ENCODE assay signal across 9 cellular contexts in the genomic region with DNA sequence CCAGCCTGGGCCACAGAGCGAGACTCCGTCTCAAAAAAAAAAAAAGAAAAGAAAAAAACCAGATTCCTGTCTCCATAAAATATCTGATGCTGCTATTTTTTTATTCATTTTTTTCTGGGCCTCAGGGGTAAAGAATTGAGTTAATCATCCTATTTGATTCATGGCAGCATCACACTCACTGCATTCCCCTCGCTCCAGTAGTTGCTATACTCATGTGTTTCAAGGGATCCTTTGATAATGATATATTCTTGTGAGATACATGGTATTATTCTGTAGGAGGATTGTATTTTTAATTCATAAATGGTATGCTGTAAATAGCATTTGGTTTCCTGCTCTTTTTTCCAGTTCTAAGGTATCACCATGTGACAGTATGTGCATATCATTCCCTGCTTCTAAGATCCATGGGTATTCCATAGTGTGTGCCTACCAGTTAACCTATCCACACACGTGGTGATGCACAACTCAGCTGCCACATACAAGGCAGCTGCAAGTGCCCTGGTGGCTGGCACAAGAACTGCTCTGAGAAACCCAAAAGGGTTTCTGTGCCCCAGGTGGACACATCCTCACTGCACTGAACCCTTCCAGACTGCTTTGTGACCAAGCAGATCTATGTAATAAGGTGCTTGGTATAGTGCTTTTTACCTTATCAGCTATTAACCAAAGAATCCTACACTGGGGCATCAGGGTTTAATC.
DNase-seq lines count a peak whose midpoint lies in the region; ATAC-seq and TF ChIP-seq lines count a peak whose summit lies in the region.
"Had no signal": no experiment of that assay in that cellular context is flagged by ENCODE, and none has a peak within 500 bp of the region (broad histone marks: within the 10 kb centered on the region; RNA-seq: fewer than 3 reads in every experiment).

No MANE protein-coding gene starts in this region.

- peaks cover 0 to 2% (median 0%) of the 10 kb centered on the region in 4 donors for H3K4me1 ChIP-seq in tibial nerve

- TF ChIP-seq CTCF in fibroblast of pulmonary artery (IDR thresholded peaks at IDR 0.05; ENCODE audit: low read length, missing control alignments) (peak; percentile 37), tibial nerve (IDR thresholded peaks at IDR 0.05) (no peak)

- CTCF ChIA-PET in activated CD4-positive, alpha-beta T cell treated with anti-CD3 and anti-CD28 coated beads for 36 hours (lab: Charles Lee): interaction anchor here (0.7 to 2.2 kb wide), 6 partner anchors 13 to 75 kb away, joined by 3 to 8 read pairs (median 4); no protein-coding TSS in a partner anchor

- peaks cover 6% of the 10 kb centered on the region for H3K36me3 Mint-ChIP-seq in activated CD4-positive, alpha-beta T cell treated with anti-CD3 and anti-CD28 coated beads for 36 hours (ENCODE audit: low read depth)
- no peaks in the 10 kb centered on the region for H3K36me3 Mint-ChIP-seq in stimulated activated memory B cell treated with anti-CD40 and anti-IgM and Interleukin-4, amounts not matched to agents 10 μg/mL and 1 μg/mL and 100 μg/mL, for 72 hours

- peaks cover 9% of the 10 kb centered on the region for H3K9me3 Mint-ChIP-seq in activated CD4-positive, alpha-beta T cell treated with anti-CD3 and anti-CD28 coated beads for 36 hours (ENCODE audit: low read depth)
- peaks cover 3% of the 10 kb centered on the region for H3K9me3 Mint-ChIP-seq in stimulated activated memory B cell treated with anti-CD40 and anti-IgM and Interleukin-4, amounts not matched to agents 10 μg/mL and 1 μg/mL and 100 μg/mL, for 72 hours

- no peak overlapping the region for H3K27ac Mint-ChIP-seq in activated CD4-positive, alpha-beta T cell treated with anti-CD3 and anti-CD28 coated beads for 36 hours
- H3K27ac Mint-ChIP-seq in stimulated activated memory B cell treated with anti-CD40 and anti-IgM and Interleukin-4, amounts not matched to agents 10 μg/mL and 1 μg/mL and 100 μg/mL, for 72 hours: no peak overlapping the region

- no peaks in the 10 kb centered on the region for H3K27me3 ChIP-seq in tibial nerve
- H3K27me3 ChIP-seq: BLaER1 treated with 17β-estradiol and CSF1 and Interleukin-3, amounts not matched to agents 10 nM and 100 nM had no signal

- intact Hi-C loops in activated CD4-positive, alpha-beta T cell treated with anti-CD3 and anti-CD28 coated beads for 36 hours (cut with DNase I, micrococcal nuclease): no loop called here

- WGBS in tibial nerve, 2 donors: 79 to 83% methylated on average over 4 of the region's 4 CpGs

- TF ChIP-seq POLR2A in tibial nerve (IDR thresholded peaks at IDR 0.05): no peak

- H3K4me3 Mint-ChIP-seq in activated CD4-positive, alpha-beta T cell treated with anti-CD3 and anti-CD28 coated beads for 36 hours: no peak overlapping the region
- no peak overlapping the region for H3K4me3 Mint-ChIP-seq in stimulated activated memory B cell treated with anti-CD40 and anti-IgM and Interleukin-4, amounts not matched to agents 10 μg/mL and 1 μg/mL and 100 μg/mL, for 72 hours

- no peaks in the 10 kb centered on the region for H3K27me3 Mint-ChIP-seq in activated CD4-positive, alpha-beta T cell treated with anti-CD3 and anti-CD28 coated beads for 36 hours
- no peaks in the 10 kb centered on the region for H3K27me3 Mint-ChIP-seq in stimulated activated memory B cell treated with anti-CD40 and anti-IgM and Interleukin-4, amounts not matched to agents 10 μg/mL and 1 μg/mL and 100 μg/mL, for 72 hours

- H3K27ac ChIP-seq in tibial nerve: no peak overlapping the region

- DNase-seq in activated CD4-positive, alpha-beta T cell treated with anti-CD3 and anti-CD28 coated beads for 36 hours: peak; percentile 42
- DNase-seq in activated CD4-positive, alpha-beta T cell treated with anti-CD3 and anti-CD28 coated beads for 1 hour: no peak
- DNase-seq in RKO (ENCODE audit: low spot score) (peak; percentile 64), fibroblast of pulmonary artery (ENCODE audit: low read depth) (no peak), cerebellar nuclear complex (lab: John Stamatoyannopoulos, UW) (no peak), tibial nerve (ENCODE audit: low spot score in 2 of 2) (no peak)

- peaks cover 35% of the 10 kb centered on the region for H3K4me1 Mint-ChIP-seq in activated CD4-positive, alpha-beta T cell treated with anti-CD3 and anti-CD28 coated beads for 36 hours
- H3K4me1 Mint-ChIP-seq in stimulated activated memory B cell treated with anti-CD40 and anti-IgM and Interleukin-4, amounts not matched to agents 10 μg/mL and 1 μg/mL and 100 μg/mL, for 72 hours: peaks cover 24% of the 10 kb centered on the region

- POLR2A ChIA-PET in activated CD4-positive, alpha-beta T cell treated with anti-CD3 and anti-CD28 coated beads for 36 hours (lab: Charles Lee): no interaction called here

- TF ChIP-seq EP300 in tibial nerve (IDR thresholded peaks at IDR 0.05): no peak

- peaks cover 0 to 9% (median 0%) of the 10 kb centered on the region in 4 donors for H3K9me3 ChIP-seq in tibial nerve

- no peak overlapping the region for H3K4me3 ChIP-seq in fibroblast of pulmonary artery (replicated peaks; ENCODE audit: low read depth, low read length)
- no peak overlapping the region for H3K4me3 ChIP-seq in tibial nerve
- H3K4me3 ChIP-seq: BLaER1 treated with 17β-estradiol and CSF1 and Interleukin-3, amounts not matched to agents 10 nM and 100 nM had no signal

- ATAC-seq in activated CD4-positive, alpha-beta T cell treated with anti-CD3 and anti-CD28 coated beads for 36 hours: peak; percentile 40
- peak; percentile 40 for ATAC-seq in stimulated activated memory B cell treated with anti-CD40 and anti-IgM and Interleukin-4, amounts not matched to agents 10 μg/mL and 1 μg/mL and 100 μg/mL, for 72 hours
- ATAC-seq in HG02678 (IDR thresholded peaks at IDR 0.05; ENCODE audit: unreplicated experiment): no peak

- H3K36me3 ChIP-seq in tibial nerve: no peaks in the 10 kb centered on the region
- H3K36me3 ChIP-seq: BLaER1 treated with 17β-estradiol and CSF1 and Interleukin-3, amounts not matched to agents 10 nM and 100 nM had no signal

Comparison
In these comparisons a context has a peak if more than half of its experiments do, and no peak if none do; other contexts are left out.
1. DNase-seq: peak in activated CD4-positive, alpha-beta T cell treated with anti-CD3 and anti-CD28 coated beads for 36 hours (single experiment) and RKO (single experiment); none in activated CD4-positive, alpha-beta T cell treated with anti-CD3 and anti-CD28 coated beads for 1 hour (single experiment), fibroblast of pulmonary artery (single experiment), cerebellar nuclear complex (0 of 2) and tibial nerve (0 of 2).